ENCODE assay signal across 8 cellular contexts in genomic region chr2:62305421-62306176, GRCh38.
DNase-seq lines count a peak whose midpoint lies in the region; ATAC-seq and TF ChIP-seq lines count a peak whose summit lies in the region.

No MANE protein-coding gene starts in this region.

- H3K79me2 ChIP-seq in PC-9 (ENCODE audit: low read depth): no peaks in the 10 kb centered on the region

- CTCF ChIA-PET in PC-9 (lab: Charles Lee): interaction anchor here (0.6 to 1.2 kb wide), 2 partner anchors 51 to 106 kb away, joined by 3 to 6 read pairs; no protein-coding TSS in a partner anchor

- BruUV-seq in PC-9 (replicated peaks; lab: Mats Ljungman, UMichigan): TSS peak; percentile 14

- peaks cover 64% of the 10 kb centered on the region for H3K4me1 ChIP-seq in PC-9 (replicated peaks; ENCODE audit: insufficient read depth)
- peaks cover 11% of the 10 kb centered on the region for H3K4me1 ChIP-seq in ovary (ENCODE audit: insufficient read depth)

- H3K9me3 ChIP-seq in PC-9 (ENCODE audit: insufficient read depth, low read depth): no peaks in the 10 kb centered on the region
- no peaks in the 10 kb centered on the region for H3K9me3 ChIP-seq in ovary

- peak overlapping the region; percentile 94 to 98 for H3K27ac Mint-ChIP-seq in activated naive CD4-positive, alpha-beta T cell treated with anti-CD3 and anti-CD28 coated beads, Interleukin-2, amount 50 U/mL, for 72 hours

- H3K36me3 ChIP-seq in PC-9 (ENCODE audit: low read depth) (no peaks in the 10 kb centered on the region), ovary (no peaks in the 10 kb centered on the region)

- peaks cover 4% of the 10 kb centered on the region in 2 donors for H3K9me3 Mint-ChIP-seq in activated naive CD4-positive, alpha-beta T cell treated with anti-CD3 and anti-CD28 coated beads, Interleukin-2, amount 50 U/mL, for 72 hours

- no peak for TF ChIP-seq POLR2A in ovary (IDR thresholded peaks at IDR 0.05)

- H3K36me3 Mint-ChIP-seq in activated naive CD4-positive, alpha-beta T cell treated with anti-CD3 and anti-CD28 coated beads, Interleukin-2, amount 50 U/mL, for 72 hours: peaks cover 5 to 7% of the 10 kb centered on the region in 2 donors

- TF ChIP-seq EP300 in ovary (IDR thresholded peaks at IDR 0.05): no peak

- POLR2A ChIA-PET in PC-9 (lab: Charles Lee; ENCODE audit: unreplicated experiment): interaction anchor here (0.5 kb wide), 1 partner anchor 48 kb away, joined by 3 read pairs; no protein-coding TSS in a partner anchor

- ATAC-seq in activated naive CD4-positive, alpha-beta T cell treated with anti-CD3 and anti-CD28 coated beads, Interleukin-2, amount 50 U/mL, for 72 hours: peak; percentile 70 to 72
- ATAC-seq in HG02852 (IDR thresholded peaks at IDR 0.05; ENCODE audit: unreplicated experiment): no peak

- H3K4me3 ChIP-seq in PC-9 (peak overlapping the region; percentile 11; the same call in 1 of the 2 replicates), ovary (no peak overlapping the region)

- intact Hi-C loops in PC-9 (cut with micrococcal nuclease; ENCODE audit: unreplicated experiment) (loop anchor here (1.0 to 10.0 kb wide), 7 partner anchors 50 to 543 kb away; partner anchors contain the start of gene EHBP1), ovary (cut with DNase I) (no loop called here)

- peaks cover 63% of the 10 kb centered on the region for H3F3A ChIP-seq in PC-9 (ENCODE audit: insufficient read depth, low read depth)

- no peaks in the 10 kb centered on the region for H3K9me2 ChIP-seq in PC-9 (ENCODE audit: insufficient read depth)

- H3K27ac ChIP-seq in PC-9 (peak overlapping the region; percentile 99), ovary (no peak overlapping the region)

- TF ChIP-seq CTCF in PC-9 (conservative IDR thresholded peaks at IDR 0.05) (no peak), ovary (IDR thresholded peaks at IDR 0.05) (no peak)

- H3K27me3 ChIP-seq in PC-9 (ENCODE audit: insufficient read depth, low read depth): no peaks in the 10 kb centered on the region
- H3K27me3 ChIP-seq in ovary: no peaks in the 10 kb centered on the region

- no peaks in the 10 kb centered on the region for H4K20me1 ChIP-seq in PC-9 (ENCODE audit: insufficient read depth)

- H2AFZ ChIP-seq in PC-9: 0 out of 2 replicates have a peak overlapping the region, but pooled peaks have one; percentile 14

- peak overlapping the region; percentile 85 for H3K4me2 ChIP-seq in PC-9

- 90 to 93% (median 91%) methylated on average over 12 of the region's 12 CpGs for WGBS in ovary, 3 donors

- DNase-seq in DMS79 treated with DMSO at 0.1 percent for 48 hours (lab: John Stamatoyannopoulos, UW) (peak; percentile 52), PC-9 (peak in 1 of 2 experiments; percentile 60), ovary (no peak), T-helper 9 cell (no peak), AML-193 (lab: John Stamatoyannopoulos, UW) (no peak)
- DNase-seq in activated naive CD4-positive, alpha-beta T cell treated with anti-CD3 and anti-CD28 coated beads, Interleukin-2, amount 50 U/mL, for 72 hours (ENCODE audit: low spot score in 2 of 2): peak; percentile 69 to 93
- peak; percentile 57 to 59 for DNase-seq in stimulated activated CD4-positive, alpha-beta T cell treated with anti-CD3 and anti-CD28 coated beads, Interleukin-12 subunit alpha, Interleukin-12 subunit beta, amount 100 ng/mL, for 24 hours (ENCODE audit: low read depth in 2 of 2)

Comparison
In these comparisons a context has a peak if more than half of its experiments do, and no peak if none do; other contexts are left out.
1. DNase-seq: peak in DMS79 treated with DMSO at 0.1 percent for 48 hours (single experiment), activated naive CD4-positive, alpha-beta T cell treated with anti-CD3 and anti-CD28 coated beads, Interleukin-2, amount 50 U/mL, for 72 hours (2 of 2) and stimulated activated CD4-positive, alpha-beta T cell treated with anti-CD3 and anti-CD28 coated beads, Interleukin-12 subunit alpha, Interleukin-12 subunit beta, amount 100 ng/mL, for 24 hours (2 of 2); none in ovary (0 of 5), T-helper 9 cell (single experiment) and AML-193 (0 of 2).